Comparison of ENCODE assay signal across 2 cellular contexts in the genomic region with DNA sequence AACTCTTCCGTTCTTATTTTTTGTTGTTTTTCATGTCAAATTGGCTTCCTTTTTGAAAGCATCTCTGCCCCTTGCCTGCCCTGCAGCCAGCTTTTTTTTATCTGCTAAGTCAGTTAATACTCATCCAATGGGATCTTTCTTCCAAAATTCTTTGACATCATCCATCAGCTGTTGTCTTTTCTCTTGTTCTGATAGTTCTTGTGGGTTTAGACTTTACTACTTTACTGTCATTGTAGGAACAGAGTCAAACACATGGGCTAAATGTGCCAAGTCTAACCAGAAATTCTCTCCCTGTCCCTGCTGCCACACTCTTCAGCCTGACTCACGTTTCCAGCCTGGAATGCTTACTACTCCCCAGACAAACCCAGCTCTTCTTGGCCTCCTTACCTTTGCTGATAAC.
TF ChIP-seq lines count a peak whose summit lies in the region.

No MANE protein-coding gene starts in this region.

TF ChIP-seq in IMR-90, 13 proteins besides CTCF, POLR2A, EP300 and RAD21:
- TF ChIP-seq NFE2L2 (IDR thresholded peaks at IDR 0.05; ENCODE audit: low read depth, low read length): no peak
- no peak for TF ChIP-seq FOS (IDR thresholded peaks at IDR 0.05; ENCODE audit: low read depth, low read length)
- TF ChIP-seq, protein P1, sequence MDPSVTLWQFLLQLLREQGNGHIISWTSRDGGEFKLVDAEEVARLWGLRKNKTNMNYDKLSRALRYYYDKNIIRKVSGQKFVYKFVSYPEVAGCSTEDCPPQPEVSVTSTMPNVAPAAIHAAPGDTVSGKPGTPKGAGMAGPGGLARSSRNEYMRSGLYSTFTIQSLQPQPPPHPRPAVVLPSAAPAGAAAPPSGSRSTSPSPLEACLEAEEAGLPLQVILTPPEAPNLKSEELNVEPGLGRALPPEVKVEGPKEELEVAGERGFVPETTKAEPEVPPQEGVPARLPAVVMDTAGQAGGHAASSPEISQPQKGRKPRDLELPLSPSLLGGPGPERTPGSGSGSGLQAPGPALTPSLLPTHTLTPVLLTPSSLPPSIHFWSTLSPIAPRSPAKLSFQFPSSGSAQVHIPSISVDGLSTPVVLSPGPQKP (IDR thresholded peaks at IDR 0.05; ENCODE audit: borderline replicate concordance, low read depth, low read length): no peak
- TF ChIP-seq CHD1 (IDR thresholded peaks at IDR 0.05; ENCODE audit: low read depth, low read length): no peak
- no peak for TF ChIP-seq MXI1 (IDR thresholded peaks at IDR 0.05; ENCODE audit: borderline replicate concordance, low read depth, low read length)
- TF ChIP-seq MAFK (IDR thresholded peaks at IDR 0.05; ENCODE audit: low read depth, low read length): no peak
- TF ChIP-seq, protein P2, sequence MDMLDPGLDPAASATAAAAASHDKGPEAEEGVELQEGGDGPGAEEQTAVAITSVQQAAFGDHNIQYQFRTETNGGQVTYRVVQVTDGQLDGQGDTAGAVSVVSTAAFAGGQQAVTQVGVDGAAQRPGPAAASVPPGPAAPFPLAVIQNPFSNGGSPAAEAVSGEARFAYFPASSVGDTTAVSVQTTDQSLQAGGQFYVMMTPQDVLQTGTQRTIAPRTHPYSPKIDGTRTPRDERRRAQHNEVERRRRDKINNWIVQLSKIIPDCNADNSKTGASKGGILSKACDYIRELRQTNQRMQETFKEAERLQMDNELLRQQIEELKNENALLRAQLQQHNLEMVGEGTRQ (IDR thresholded peaks at IDR 0.05; ENCODE audit: low read depth, low read length): no peak
- no peak for TF ChIP-seq RFX5 (IDR thresholded peaks at IDR 0.05; ENCODE audit: low read depth, low read length)
- no peak for TF ChIP-seq BHLHE40 (IDR thresholded peaks at IDR 0.05; ENCODE audit: low read depth, low read length)
- no peak for TF ChIP-seq MAZ (IDR thresholded peaks at IDR 0.05; ENCODE audit: borderline replicate concordance, low read depth, low read length)
- TF ChIP-seq SMC3 (IDR thresholded peaks at IDR 0.05; ENCODE audit: low read depth, low read length): no peak
- no peak for TF ChIP-seq CEBPB (IDR thresholded peaks at IDR 0.05; ENCODE audit: low read depth, low read length)
- no peak for TF ChIP-seq RCOR1 (IDR thresholded peaks at IDR 0.05; ENCODE audit: insufficient replicate concordance, low read length)

TF ChIP-seq in H1, 55 proteins besides CTCF, POLR2A, EP300 and RAD21:
- TF ChIP-seq, protein P3, sequence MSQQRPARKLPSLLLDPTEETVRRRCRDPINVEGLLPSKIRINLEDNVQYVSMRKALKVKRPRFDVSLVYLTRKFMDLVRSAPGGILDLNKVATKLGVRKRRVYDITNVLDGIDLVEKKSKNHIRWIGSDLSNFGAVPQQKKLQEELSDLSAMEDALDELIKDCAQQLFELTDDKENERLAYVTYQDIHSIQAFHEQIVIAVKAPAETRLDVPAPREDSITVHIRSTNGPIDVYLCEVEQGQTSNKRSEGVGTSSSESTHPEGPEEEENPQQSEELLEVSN (IDR thresholded peaks at IDR 0.05): no peak
- TF ChIP-seq, protein P4, sequence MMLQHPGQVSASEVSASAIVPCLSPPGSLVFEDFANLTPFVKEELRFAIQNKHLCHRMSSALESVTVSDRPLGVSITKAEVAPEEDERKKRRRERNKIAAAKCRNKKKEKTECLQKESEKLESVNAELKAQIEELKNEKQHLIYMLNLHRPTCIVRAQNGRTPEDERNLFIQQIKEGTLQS (IDR thresholded peaks at IDR 0.05; ENCODE audit: insufficient read depth, low read depth, low read length): no peak
- TF ChIP-seq RBBP5 (IDR thresholded peaks at IDR 0.05; ENCODE audit: borderline replicate concordance, low read depth, low read length): no peak
- TF ChIP-seq KDM1A (IDR thresholded peaks at IDR 0.05; ENCODE audit: borderline replicate concordance, low read length): no peak
TF ChIP-seq in H1: peak in this region for 0.
